ENCODE assay signal across 8 cellular contexts in the genomic region with DNA sequence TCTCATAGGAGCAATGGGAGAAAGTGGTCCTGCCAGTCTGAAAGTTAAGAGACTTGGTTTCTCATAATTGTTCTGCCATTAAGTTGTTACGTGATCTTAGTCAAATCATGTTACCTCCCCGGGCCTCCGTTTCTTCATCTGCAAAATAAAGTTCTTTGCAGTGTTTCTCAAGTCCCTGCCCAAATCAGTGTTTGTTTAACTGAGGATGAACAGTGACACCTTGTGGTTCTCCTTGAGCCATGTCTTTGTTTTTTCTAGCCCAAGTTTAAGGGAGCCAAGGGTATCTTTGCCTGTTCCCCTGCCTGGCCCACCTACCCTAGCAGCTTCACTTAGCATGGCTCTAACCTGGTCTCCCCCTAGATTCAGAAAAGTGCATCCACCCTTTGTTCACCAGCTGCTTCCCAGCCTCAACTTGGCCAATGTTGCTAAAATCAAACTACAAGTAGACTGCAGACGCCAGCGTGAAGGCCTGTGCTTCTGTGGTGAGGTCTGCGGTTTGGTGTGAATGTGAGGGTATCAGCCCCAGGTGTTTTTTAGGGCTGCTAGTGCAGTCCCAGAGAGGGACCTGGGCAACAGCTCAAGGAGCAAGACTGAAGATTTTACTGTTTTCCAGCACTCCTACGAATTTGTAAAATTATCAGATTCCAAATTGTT. TPM values are rescaled to one million over a fixed set of nuclear protein-coding genes. Genes with fewer than 3 reads are reported as not detected.
DNase-seq lines count a peak whose midpoint lies in the region; ATAC-seq and TF ChIP-seq lines count a peak whose summit lies in the region.

No MANE protein-coding gene starts in this region.

- peak; percentile 56 for TF ChIP-seq CTCF in lower lobe of right lung (IDR thresholded peaks at IDR 0.05)

- no peaks in the 10 kb centered on the region for H3K9me3 ChIP-seq in lower lobe of right lung

- POLR2A ChIA-PET in HEK293T (lab: Yijun Ruan, JAX): no interaction called here

- ATAC-seq in lower lobe of right lung: peak; percentile 42 to 57
- no peak for ATAC-seq in HG02970 (IDR thresholded peaks at IDR 0.05; ENCODE audit: low FRiP score, unreplicated experiment)
- no peak for ATAC-seq in HG03378 (IDR thresholded peaks at IDR 0.05; ENCODE audit: unreplicated experiment)
- no peak for ATAC-seq in GM21390 (IDR thresholded peaks at IDR 0.05; ENCODE audit: unreplicated experiment)

- no peak overlapping the region for H3K4me3 ChIP-seq in lower lobe of right lung

- H3K4me1 ChIP-seq in lower lobe of right lung: peaks cover 28% of the 10 kb centered on the region

- in situ Hi-C loops in G401 (cut with HindIII; ENCODE audit: low sequenced_read_pairs): no loop called here

- no peaks in the 10 kb centered on the region for H3K27me3 ChIP-seq in lower lobe of right lung (ENCODE audit: low read depth)

- DNase-seq in G401 (ENCODE audit: low spot score): peak; percentile 40
- peak; percentile 66 for DNase-seq in HEK293T (ENCODE audit: extremely low spot score)
- peak; percentile 92 for DNase-seq in OCI-M1 (lab: John Stamatoyannopoulos, UW)
- DNase-seq in dermis blood vessel endothelial cell: peak; percentile 89
- DNase-seq in lower lobe of right lung: no peak

- CTCF ChIA-PET in HEK293T (lab: Yijun Ruan, JAX): interaction anchor here (0.6 to 4.7 kb wide), 2 partner anchors 50 to 264 kb away, joined by 3 to 21 read pairs; no protein-coding TSS in a partner anchor

- no peaks in the 10 kb centered on the region for H3K36me3 ChIP-seq in lower lobe of right lung

- H3K27ac ChIP-seq in lower lobe of right lung: peak overlapping the region; percentile 37

- intact Hi-C loops in lower lobe of right lung (cut with DNase I): no loop called here

TF ChIP-seq in HEK293T, 16 proteins besides CTCF, POLR2A, EP300 and RAD21:
- TF ChIP-seq TARDBP (IDR thresholded peaks at IDR 0.05) (no peak), CTBP1 (IDR thresholded peaks at IDR 0.05; ENCODE audit: borderline replicate concordance) (no peak), SUZ12 (IDR thresholded peaks at IDR 0.05) (no peak), SP1 (IDR thresholded peaks at IDR 0.05) (no peak), LEF1 (IDR thresholded peaks at IDR 0.05; ENCODE audit: borderline replicate concordance) (no peak), FOXA1 (IDR thresholded peaks at IDR 0.05) (no peak), ZNF384 (IDR thresholded peaks at IDR 0.05) (no peak), FOXK2 (IDR thresholded peaks at IDR 0.05) (no peak), FOXM1 (IDR thresholded peaks at IDR 0.05; ENCODE audit: borderline replicate concordance) (no peak), BHLHE40 (IDR thresholded peaks at IDR 0.05; ENCODE audit: borderline replicate concordance) (no peak), ARNT (IDR thresholded peaks at IDR 0.05) (no peak), NFRKB (IDR thresholded peaks at IDR 0.05) (no peak)
- TF ChIP-seq, protein P1, sequence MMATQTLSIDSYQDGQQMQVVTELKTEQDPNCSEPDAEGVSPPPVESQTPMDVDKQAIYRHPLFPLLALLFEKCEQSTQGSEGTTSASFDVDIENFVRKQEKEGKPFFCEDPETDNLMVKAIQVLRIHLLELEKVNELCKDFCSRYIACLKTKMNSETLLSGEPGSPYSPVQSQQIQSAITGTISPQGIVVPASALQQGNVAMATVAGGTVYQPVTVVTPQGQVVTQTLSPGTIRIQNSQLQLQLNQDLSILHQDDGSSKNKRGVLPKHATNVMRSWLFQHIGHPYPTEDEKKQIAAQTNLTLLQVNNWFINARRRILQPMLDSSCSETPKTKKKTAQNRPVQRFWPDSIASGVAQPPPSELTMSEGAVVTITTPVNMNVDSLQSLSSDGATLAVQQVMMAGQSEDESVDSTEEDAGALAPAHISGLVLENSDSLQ (IDR thresholded peaks at IDR 0.05): no peak
TF ChIP-seq in HEK293T: peak in this region for 0.

RNA-seq across cellular contexts. Expression of a gene that starts 35.5 kb away (rescaled TPM):
- total RNA-seq in G401 (2014; rRNA removed; shearing (Covaris generic)): 4.6 and 4.7 TPM in 2 replicates
- total RNA-seq in dermis blood vessel endothelial cell (185 and 214 TPM in 2 replicates), lower lobe of right lung (51.1 TPM)

Comparison
In these comparisons a context has a peak if more than half of its experiments do, and no peak if none do; other contexts are left out.
1. ATAC-seq: peak in lower lobe of right lung (2 of 2); none in HG02970 (single experiment), HG03378 (single experiment) and GM21390 (single experiment).